Comparison of ENCODE assay signal across 19 cellular contexts in the genomic region with DNA sequence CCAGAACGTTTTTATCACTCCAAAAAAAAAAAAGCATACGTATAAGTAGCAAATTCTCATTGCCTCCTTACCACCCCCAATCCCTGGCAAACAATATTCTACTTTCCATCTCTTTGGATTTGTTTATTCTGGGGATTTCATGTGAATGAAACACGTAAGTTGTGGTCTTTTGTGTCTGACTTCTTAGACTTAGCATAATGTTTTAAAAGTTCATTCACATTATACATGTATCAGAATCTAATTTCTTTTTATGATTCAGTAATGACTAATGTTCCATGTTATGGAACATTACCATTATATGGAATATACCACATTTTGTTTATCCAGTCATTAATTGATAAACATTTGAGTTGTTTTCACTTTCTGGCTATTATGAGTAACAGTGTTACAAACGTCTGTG. TPM values are rescaled to one million over a fixed set of nuclear protein-coding genes. Genes with fewer than 3 reads are reported as not detected.
A peak's percentile ranks its signal among the peaks of the same experiment; 100 is the strongest.
DNase-seq lines count a peak whose midpoint lies in the region; ATAC-seq, FAIRE-seq and TF ChIP-seq lines count a peak whose summit lies in the region.
"Had no signal": no experiment of that assay in that cellular context is flagged by ENCODE, and none has a peak within 500 bp of the region (broad histone marks: within the 10 kb centered on the region; RNA-seq: fewer than 3 reads in every experiment).

No MANE protein-coding gene starts in this region.

- H2BK5ac ChIP-seq in IMR-90 (ENCODE audit: low read depth, low read length, poor library complexity, severe bottlenecking) = no peak overlapping the region

- H3K27me3 ChIP-seq in IMR-90 (ENCODE audit: control insufficient read depth, insufficient read depth, low read length) (no peaks in the 10 kb centered on the region), brain microvascular endothelial cell (replicated peaks) (no peaks in the 10 kb centered on the region), keratinocyte (ENCODE audit: control insufficient read depth, extremely low read depth, insufficient read depth, low read length) (no peaks in the 10 kb centered on the region), esophagus muscularis mucosa (no peaks in the 10 kb centered on the region)
- H3K27me3 ChIP-seq: BLaER1 treated with 17β-estradiol and CSF1 and Interleukin-3, amounts not matched to agents 10 nM and 100 nM had no signal

- no peak overlapping the region for H2AK5ac ChIP-seq in IMR-90 (ENCODE audit: low read depth, low read length)

- H3K9me3 ChIP-seq in IMR-90 (ENCODE audit: control insufficient read depth, insufficient read depth, low read length) = no peaks in the 10 kb centered on the region
- no peaks in the 10 kb centered on the region for H3K9me3 ChIP-seq in keratinocyte (ENCODE audit: control insufficient read depth, low read depth, low read length)
- peaks cover 0 to 5% (median 0%) of the 10 kb centered on the region in 4 donors for H3K9me3 ChIP-seq in esophagus muscularis mucosa

- no peak for FAIRE-seq in keratinocyte (lab: Jason Lieb, UNC)

- intact Hi-C loops in IMR-90 (cut with micrococcal nuclease) = no loop called here
- intact Hi-C loops in esophagus muscularis mucosa (cut with DNase I) = no loop called here

- CTCF ChIA-PET in IMR-90 (lab: Yijun Ruan, JAX) = no interaction called here

- H3K9me1 ChIP-seq in IMR-90 (ENCODE audit: insufficient read depth, low read length) (no peaks in the 10 kb centered on the region), keratinocyte (ENCODE audit: control insufficient read depth, extremely low read depth, insufficient read depth, low read length) (no peaks in the 10 kb centered on the region)

- H3K4me1 ChIP-seq in IMR-90 (ENCODE audit: control insufficient read depth, insufficient read depth, low read length) (no peaks in the 10 kb centered on the region), keratinocyte (ENCODE audit: control insufficient read depth, extremely low read depth, insufficient read depth, low read length) (peaks cover 6% of the 10 kb centered on the region), esophagus muscularis mucosa (no peaks in the 10 kb centered on the region)
- H3K4me1 ChIP-seq: BLaER1 treated with 17β-estradiol and CSF1 and Interleukin-3, amounts not matched to agents 10 nM and 100 nM had no signal

- no peak overlapping the region for H2BK120ac ChIP-seq in IMR-90 (ENCODE audit: low read depth, low read length)

- H3K36me3 ChIP-seq in IMR-90 (ENCODE audit: control insufficient read depth, insufficient read depth, low read length) (no peaks in the 10 kb centered on the region), brain microvascular endothelial cell (replicated peaks) (no peaks in the 10 kb centered on the region), keratinocyte (ENCODE audit: control insufficient read depth in 2 of 2, extremely low read depth in 1 of 2, insufficient read depth in 2 of 2, low read length in 2 of 2) (no peaks in the 10 kb centered on the region), esophagus muscularis mucosa (no peaks in the 10 kb centered on the region)

- no peak; the same call in 1 of the 2 replicates for ATAC-seq in IMR-90 (ENCODE audit: low read depth)
- no peak for ATAC-seq in GM21737 (IDR thresholded peaks at IDR 0.05; ENCODE audit: unreplicated experiment)
- ATAC-seq: CD8-positive, alpha-beta T cell; SK-N-SH treated with all-trans-retinoic acid at 6 μM for 48 hours had no signal

- H3K14ac ChIP-seq in IMR-90 (replicated peaks; ENCODE audit: low read depth, low read length) = no peak overlapping the region

- no peak overlapping the region for H3K18ac ChIP-seq in IMR-90 (ENCODE audit: low read depth, low read length)

- no peak overlapping the region for H4K8ac ChIP-seq in IMR-90 (ENCODE audit: low read depth in 2 of 2, low read length in 2 of 2)

- no peak overlapping the region for H4K91ac ChIP-seq in IMR-90 (ENCODE audit: insufficient read depth, low read depth, low read length)

- TF ChIP-seq POLR2A in IMR-90 (IDR thresholded peaks at IDR 0.05; ENCODE audit: low read depth, low read length) (no peak), esophagus muscularis mucosa (IDR thresholded peaks at IDR 0.05; ENCODE audit: low read depth) (no peak)

- POLR2A ChIA-PET in IMR-90 (lab: Charles Lee; ENCODE audit: unreplicated experiment) = no interaction called here

- BruUV-seq in IMR-90 (replicated peaks; lab: Mats Ljungman, UMichigan) = no TSS peak

- no peak overlapping the region for H4K5ac ChIP-seq in IMR-90 (ENCODE audit: low read depth, low read length)

- dilution Hi-C loops in IMR-90 (cut with HindIII; ENCODE audit: low sequenced_read_pairs, unreplicated experiment) = no loop called here
- dilution Hi-C loops in keratinocyte (cut with MboI; ENCODE audit: extremely low pct_ligation_motif_present, low sequenced_read_pairs) = no loop called here

- H3K4me2 ChIP-seq in IMR-90 (ENCODE audit: low read depth, low read length) (no peak overlapping the region), keratinocyte (ENCODE audit: control insufficient read depth, extremely low read depth, insufficient read depth, low read depth, low read length) (peak overlapping the region; percentile 48)
- H3K4me2 ChIP-seq: BLaER1 treated with 17β-estradiol and CSF1 and Interleukin-3, amounts not matched to agents 10 nM and 100 nM had no signal

- H3K4me3 ChIP-seq in IMR-90 (ENCODE audit: insufficient read depth, low read depth, low read length) (no peak overlapping the region), brain microvascular endothelial cell (ENCODE audit: low read depth, low read length) (no peak overlapping the region), keratinocyte (ENCODE audit: control insufficient read depth in 2 of 3, extremely low read depth in 1 of 3, insufficient read depth in 2 of 3, low read depth in 1 of 3, low read length in 3 of 3) (no peak overlapping the region), esophagus muscularis mucosa (no peak overlapping the region)
- H3K4me3 ChIP-seq: BLaER1 treated with 17β-estradiol and CSF1 and Interleukin-3, amounts not matched to agents 10 nM and 100 nM had no signal

- H3K4ac ChIP-seq in IMR-90 (ENCODE audit: low read depth, low read length) = no peak overlapping the region

- H3K79me1 ChIP-seq in IMR-90 (ENCODE audit: low read depth in 1 of 2, low read length in 2 of 2) = no peaks in the 10 kb centered on the region

- H2AK9ac ChIP-seq in IMR-90 (replicated peaks; ENCODE audit: low read depth, low read length, poor library complexity) = no peak overlapping the region

- no peak overlapping the region for H2BK15ac ChIP-seq in IMR-90 (ENCODE audit: low read depth, low read length)

- in situ Hi-C loops in IMR-90 (cut with MboI; ENCODE audit: low sequenced_read_pairs) (no loop called here), brain microvascular endothelial cell (cut with HindIII; ENCODE audit: low pct_ligation_motif_present, low sequenced_read_pairs) (no loop called here)

- H3K23ac ChIP-seq in IMR-90 (ENCODE audit: low read depth, low read length) = no peak overlapping the region

- TF ChIP-seq EP300 in esophagus muscularis mucosa (IDR thresholded peaks at IDR 0.05) = no peak

- H2BK20ac ChIP-seq in IMR-90 (ENCODE audit: low read depth, low read length) = no peak overlapping the region

- no peaks in the 10 kb centered on the region for H3K79me2 ChIP-seq in keratinocyte (ENCODE audit: control insufficient read depth, insufficient read depth, low read length)

- H4K20me1 ChIP-seq in IMR-90 (ENCODE audit: insufficient read depth, low read length) (no peaks in the 10 kb centered on the region; the same call in 1 of the 2 replicates), keratinocyte (ENCODE audit: control insufficient read depth, extremely low read depth, insufficient read depth, low read length) (no peaks in the 10 kb centered on the region)
- H4K20me1 ChIP-seq: BLaER1 treated with 17β-estradiol and CSF1 and Interleukin-3, amounts not matched to agents 10 nM and 100 nM had no signal

- WGBS in IMR-90 (ENCODE audit: extremely low coverage in 2 of 2, insufficient read length in 1 of 2), 2 experiments = no CpG with 5 or more reads among the region's 4 CpGs
- WGBS in esophagus muscularis mucosa = 55% methylated on average over 4 of the region's 4 CpGs

- TF ChIP-seq CTCF in IMR-90 (conservative IDR thresholded peaks at IDR 0.05; ENCODE audit: low read depth, low read length) (no peak), brain microvascular endothelial cell (IDR thresholded peaks at IDR 0.05; ENCODE audit: low read depth, low read length, missing control alignments) (no peak), keratinocyte (optimal IDR thresholded peaks at IDR 0.05 in 1 of 3, IDR thresholded peaks at IDR 0.05 in 1 of 3, conservative IDR thresholded peaks at IDR 0.05 in 1 of 3; ENCODE audit: extremely low read depth in 1 of 3, insufficient read depth in 2 of 3, low read length in 3 of 3) (no peak), esophagus muscularis mucosa (IDR thresholded peaks at IDR 0.05) (no peak)

- peak; percentile 82 for DNase-seq in ELR (ENCODE audit: low read depth)
- DNase-seq in IMR-90 = peak; percentile 56
- DNase-seq in brain microvascular endothelial cell = no peak
- DNase-seq in keratinocyte (ENCODE audit: low read depth, low spot score) = peak; percentile 21
- DNase-seq in activated effector memory CD4-positive, alpha-beta T cell treated with Interleukin-2 at 50 U/mL for 16 hours = no peak
- no peak for DNase-seq in NCI-H2171 (lab: John Stamatoyannopoulos, UW)
- no peak for DNase-seq in esophagus muscularis mucosa (ENCODE audit: extremely low spot score)
- DNase-seq: Calu3; CD8-positive, alpha-beta T cell; H7; Kasumi-1; NCI-H1092 treated with DMSO at 0.1 percent for 48 hours; NCI-H146; NCI-H2029 treated with DMSO at 0.1 percent for 48 hours; NCI-H748 treated with DMSO at 0.1 percent for 48 hours; SIG-M5 had no signal

- H3K56ac ChIP-seq in IMR-90 (ENCODE audit: extremely low read depth, insufficient read depth, low read length) = no peak overlapping the region

- H2AFZ ChIP-seq in IMR-90 (replicated peaks; ENCODE audit: low read length, poor library complexity) = no peak overlapping the region
- H2AFZ ChIP-seq in keratinocyte (ENCODE audit: control insufficient read depth, low read length) = no peak overlapping the region

- TF ChIP-seq RAD21 in IMR-90 (IDR thresholded peaks at IDR 0.05; ENCODE audit: low read length) = no peak

- H3K9ac ChIP-seq in IMR-90 (ENCODE audit: low read depth, low read length) (no peak overlapping the region), keratinocyte (ENCODE audit: control insufficient read depth, extremely low read depth, insufficient read depth, low read length) (no peak overlapping the region)
- H3K9ac ChIP-seq: BLaER1 treated with 17β-estradiol and CSF1 and Interleukin-3, amounts not matched to agents 10 nM and 100 nM had no signal

- H3K27ac ChIP-seq in IMR-90 (ENCODE audit: insufficient read depth, low read length) = no peak overlapping the region
- H3K27ac ChIP-seq in brain microvascular endothelial cell = peak overlapping the region; percentile 49
- peak overlapping the region; percentile 66 for H3K27ac ChIP-seq in keratinocyte (ENCODE audit: control insufficient read depth, insufficient read depth, low read length)
- H3K27ac ChIP-seq in esophagus muscularis mucosa (replicated peaks in 1 of 4) = no peak overlapping the region
- H3K27ac ChIP-seq: BLaER1 treated with 17β-estradiol and CSF1 and Interleukin-3, amounts not matched to agents 10 nM and 100 nM had no signal

RNA-seq across cellular contexts. Expression of gene KLHL7, which starts 12.5 kb away (rescaled TPM):
- 29.2 and 44.4 TPM in 2 replicates for total RNA-seq in IMR-90 (2012; rRNA removed)
- polyA plus RNA-seq in IMR-90 (2012; rRNA removed) = 23.9 and 24.6 TPM in 2 replicates
- polyA plus RNA-seq in IMR-90 (2012; cell fraction: cytosol; rRNA removed) = 12.1 and 15.2 TPM in 2 replicates
- 8.3 and 13.7 TPM in 2 replicates for polyA plus RNA-seq in IMR-90 (2012; cell fraction: nucleus; rRNA removed; ENCODE audit: low replicate concordance)
- 28.3 to 43.1 TPM (median 30.0 TPM) in 3 replicates for polyA plus RNA-seq in keratinocyte
- polyA plus RNA-seq in keratinocyte (2011; ENCODE audit: low read depth) = 48.4 TPM
- polyA plus RNA-seq in keratinocyte (2011; cell fraction: cytosol; rRNA removed) = 28.3 and 49.9 TPM in 2 replicates
- 29.9 and 37.8 TPM in 2 replicates for polyA plus RNA-seq in keratinocyte (2011; cell fraction: nucleus; rRNA removed)
- polyA plus RNA-seq in keratinocyte (2012; ENCODE audit: low replicate concordance) = 27.0 and 27.9 TPM in 2 replicates
- 11.1 to 34.9 TPM (median 16.9 TPM) in 3 replicates for polyA minus RNA-seq in keratinocyte
- 43.0 TPM for polyA minus RNA-seq in keratinocyte (2011; cell fraction: cytosol; rRNA and poly(A)+ RNA removed)
- polyA minus RNA-seq in keratinocyte (2011; cell fraction: nucleus; rRNA and poly(A)+ RNA removed) = 24.9 and 43.0 TPM in 2 replicates
- total RNA-seq in esophagus muscularis mucosa = 10 to 100 TPM; 20.4 to 36.2 (median 30.8) TPM

Comparison
In these comparisons a context has a peak if more than half of its experiments do, and no peak if none do; other contexts are left out.
1. DNase-seq: peak in ELR (single experiment), IMR-90 (single experiment) and keratinocyte (single experiment); none in brain microvascular endothelial cell (single experiment), activated effector memory CD4-positive, alpha-beta T cell treated with Interleukin-2 at 50 U/mL for 16 hours (single experiment), NCI-H2171 (single experiment) and esophagus muscularis mucosa (single experiment).
2. H3K27ac ChIP-seq: peak in brain microvascular endothelial cell (single experiment) and keratinocyte (single experiment); none in IMR-90 (single experiment) and esophagus muscularis mucosa (0 of 4).